Comparison of ENCODE assay signal across 1 cellular context in genomic region chr6:95094751-95095150, GRCh38.
A peak's percentile ranks its signal among the peaks of the same experiment; 100 is the strongest.
TF ChIP-seq lines count a peak whose summit lies in the region.

No MANE protein-coding gene starts in this region.

TF ChIP-seq in SK-N-SH, 30 proteins besides CTCF, POLR2A, EP300 and RAD21 (continued from another document):
- TF ChIP-seq REST (IDR thresholded peaks at IDR 0.05; ENCODE audit: low read depth, low read length) (no peak), GABPA (IDR thresholded peaks at IDR 0.05; ENCODE audit: low read depth) (no peak), FOSL2 (IDR thresholded peaks at IDR 0.05; ENCODE audit: borderline replicate concordance, low read depth) (peak; percentile 53; the same call in 1 of the 2 replicates), TAF1 (IDR thresholded peaks at IDR 0.05; ENCODE audit: borderline replicate concordance, low read depth, low read length) (no peak), USF1 (IDR thresholded peaks at IDR 0.05; ENCODE audit: borderline replicate concordance, low read depth) (no peak), YY1 (IDR thresholded peaks at IDR 0.05; ENCODE audit: low read depth) (no peak), TCF12 (IDR thresholded peaks at IDR 0.05) (no peak), IRF3 (IDR thresholded peaks at IDR 0.05; ENCODE audit: low read depth, low read length) (no peak), RFX5 (IDR thresholded peaks at IDR 0.05; ENCODE audit: low read length) (no peak), NFIC (IDR thresholded peaks at IDR 0.05; ENCODE audit: borderline replicate concordance) (no peak)
